ENCODE assay signal across 12 cellular contexts in genomic region chr2:237896507-237896892, GRCh38. TPM values are rescaled to one million over a fixed set of nuclear protein-coding genes. Genes with fewer than 3 reads are reported as not detected.
DNase-seq lines count a peak whose midpoint lies in the region; TF ChIP-seq lines count a peak whose summit lies in the region.
"Had no signal": no experiment of that assay in that cellular context is flagged by ENCODE, and none has a peak within 500 bp of the region (broad histone marks: within the 10 kb centered on the region; RNA-seq: fewer than 3 reads in every experiment).

No MANE protein-coding gene starts in this region.

- no peak for TF ChIP-seq CTCF in fibroblast of pulmonary artery (IDR thresholded peaks at IDR 0.05; ENCODE audit: low read length, missing control alignments)

- peaks cover 11% of the 10 kb centered on the region for H3K36me3 Mint-ChIP-seq in T-helper 1 cell treated with Interleukin-12 subunit alpha and Interleukin-12 subunit beta and Interleukin-4 antibody, amounts not matched to agents 30 μg/mL and 1 μg/mL, for 36 hours (ENCODE audit: low read depth)

- peak overlapping the region; percentile 41 for H3K4me2 ChIP-seq in skeletal muscle satellite cell (ENCODE audit: low read length)

- H3K9me3 Mint-ChIP-seq in T-helper 1 cell treated with Interleukin-12 subunit alpha and Interleukin-12 subunit beta and Interleukin-4 antibody, amounts not matched to agents 30 μg/mL and 1 μg/mL, for 36 hours = no peaks in the 10 kb centered on the region
- H3K9me3 Mint-ChIP-seq: central memory CD8-positive, alpha-beta T cell; HFFc6 had no signal

- H3K9me3 ChIP-seq in adipocyte (ENCODE audit: control insufficient read depth, low read length) (no peaks in the 10 kb centered on the region), skeletal muscle satellite cell (replicated peaks; ENCODE audit: low read length) (no peaks in the 10 kb centered on the region)

- H3K4me3 Mint-ChIP-seq in T-helper 1 cell treated with Interleukin-12 subunit alpha and Interleukin-12 subunit beta and Interleukin-4 antibody, amounts not matched to agents 30 μg/mL and 1 μg/mL, for 36 hours = no peak overlapping the region
- H3K4me3 Mint-ChIP-seq: central memory CD8-positive, alpha-beta T cell; HFFc6 had no signal

- peaks cover 53% of the 10 kb centered on the region for H3K4me1 Mint-ChIP-seq in T-helper 1 cell treated with Interleukin-12 subunit alpha and Interleukin-12 subunit beta and Interleukin-4 antibody, amounts not matched to agents 30 μg/mL and 1 μg/mL, for 36 hours (ENCODE audit: low read depth)

- H3K4me3 ChIP-seq in adipocyte (ENCODE audit: low read length) (no peak overlapping the region), fibroblast of pulmonary artery (replicated peaks; ENCODE audit: low read depth, low read length) (no peak overlapping the region), skeletal muscle satellite cell (ENCODE audit: low read length) (no peak overlapping the region)

- DNase-seq in T-helper 1 cell (no peak), adipocyte (ENCODE audit: low read depth) (peak; percentile 34), fibroblast of pulmonary artery (ENCODE audit: low read depth) (peak; percentile 16), NCI-H146 treated with DMSO at 0.1 percent for 48 hours (lab: John Stamatoyannopoulos, UW; ENCODE audit: unreplicated experiment) (no peak), hypothalamus (lab: John Stamatoyannopoulos, UW) (no peak), UCSD-AML1 (lab: John Stamatoyannopoulos, UW; ENCODE audit: unreplicated experiment) (no peak)
- DNase-seq: HFFc6; stimulated activated CD4-positive, alpha-beta T cell treated with anti-CD3 and anti-CD28 coated beads, Interleukin-4, amount 100 ng/mL, for 4 hours had no signal

- H3K27me3 ChIP-seq in adipocyte (replicated peaks; ENCODE audit: control insufficient read depth, insufficient read depth, low read length) (no peaks in the 10 kb centered on the region), skeletal muscle satellite cell (ENCODE audit: control insufficient read depth, insufficient read depth, low read length) (no peaks in the 10 kb centered on the region)

- H3K27ac Mint-ChIP-seq in T-helper 1 cell treated with Interleukin-12 subunit alpha and Interleukin-12 subunit beta and Interleukin-4 antibody, amounts not matched to agents 30 μg/mL and 1 μg/mL, for 36 hours = peak overlapping the region; percentile 42
- H3K27ac Mint-ChIP-seq: HFFc6 had no signal

- H3K4me1 ChIP-seq in adipocyte (ENCODE audit: control insufficient read depth, insufficient read depth, low read length) (peaks cover 9% of the 10 kb centered on the region), skeletal muscle satellite cell (ENCODE audit: control insufficient read depth, insufficient read depth, low read length) (peaks cover 31% of the 10 kb centered on the region)
- H3K4me1 ChIP-seq: parathyroid adenoma had no signal

- H3K9ac ChIP-seq in adipocyte (ENCODE audit: low read length) = no peak overlapping the region
- H3K9ac ChIP-seq in skeletal muscle satellite cell (ENCODE audit: low read depth, low read length) = peak overlapping the region; percentile 76
- H3K9ac ChIP-seq: parathyroid adenoma had no signal

- H3K36me3 ChIP-seq in adipocyte (ENCODE audit: control insufficient read depth, insufficient read depth, low read length, severe bottlenecking) (no peaks in the 10 kb centered on the region), skeletal muscle satellite cell (ENCODE audit: insufficient read depth, low read length) (no peaks in the 10 kb centered on the region)

- H3K27me3 Mint-ChIP-seq in T-helper 1 cell treated with Interleukin-12 subunit alpha and Interleukin-12 subunit beta and Interleukin-4 antibody, amounts not matched to agents 30 μg/mL and 1 μg/mL, for 36 hours (ENCODE audit: low read depth) = peaks cover 3% of the 10 kb centered on the region
- H3K27me3 Mint-ChIP-seq: central memory CD8-positive, alpha-beta T cell had no signal

RNA-seq across cellular contexts. Expression of gene RAMP1, which starts 37.1 kb away (rescaled TPM):
- 4.8 TPM in 1 of 2 replicates, not detected in the other for total RNA-seq in skeletal muscle satellite cell (2012; rRNA removed)

Comparison
In these comparisons a context has a peak if more than half of its experiments do, and no peak if none do; other contexts are left out.
1. DNase-seq: peak in adipocyte (single experiment) and fibroblast of pulmonary artery (single experiment); none in T-helper 1 cell (0 of 5), NCI-H146 treated with DMSO at 0.1 percent for 48 hours (single experiment), hypothalamus (0 of 51) and UCSD-AML1 (single experiment).